8 cellular contexts compared by ENCODE assay signal in genomic region chrX:54044877-54045328, GRCh38. TPM values are rescaled to one million over a fixed set of nuclear protein-coding genes. Genes with fewer than 3 reads are reported as not detected.
DNase-seq lines count a peak whose midpoint lies in the region; ATAC-seq, FAIRE-seq and TF ChIP-seq lines count a peak whose summit lies in the region.

No MANE protein-coding gene starts in this region.

- peak overlapping the region; percentile 60 for H3K4me3 ChIP-seq in A673 (ENCODE audit: low read depth, low read length, poor library complexity, severe bottlenecking)
- peak overlapping the region; percentile 71 for H3K4me3 ChIP-seq in WI38 (ENCODE audit: low read depth, low read length)
- peak overlapping the region; percentile 47 to 88 (median 76) for H3K4me3 ChIP-seq in heart right ventricle
- H3K4me3 ChIP-seq in skeletal muscle tissue (ENCODE audit: low read length in 3 of 3), result peak overlapping the region; percentile 56 to 79 (median 70)

- no peaks in the 10 kb centered on the region for H3K27me3 ChIP-seq in A673 (replicated peaks; ENCODE audit: insufficient read depth, low read depth, low read length, poor library complexity)
- H3K27me3 ChIP-seq in heart right ventricle, result no peaks in the 10 kb centered on the region
- H3K27me3 ChIP-seq in skeletal muscle tissue (ENCODE audit: control insufficient read depth in 3 of 3, insufficient read depth in 3 of 3, low read length in 3 of 3), result no peaks in the 10 kb centered on the region

- intact Hi-C loops in A673 (cut with micrococcal nuclease; ENCODE audit: unreplicated experiment), result loop anchor here (5.0 kb wide), 1 partner anchor 397 kb away; the partner anchor contains the start of gene TSR2
- intact Hi-C loops in heart right ventricle (cut with DNase I), result loop anchor here in 6 of 10 donors (2.0 to 10.0 kb wide), 7 partner anchors 130 to 760 kb away; partner anchors contain the start of genes FAM120C (in 3 of the 6), GNL3L (in 1 of the 6), HUWE1 (in 1 of the 6) and MAGED2 (in 1 of the 6)

- H3K9ac ChIP-seq in skeletal muscle tissue (ENCODE audit: low read depth in 1 of 3, low read length in 3 of 3), result peak overlapping the region; percentile 71 to 87 (median 85)

- H3K9me3 ChIP-seq in A673 (ENCODE audit: low read depth, low read length, poor library complexity, severe bottlenecking) (no peaks in the 10 kb centered on the region), heart right ventricle (no peaks in the 10 kb centered on the region), skeletal muscle tissue (ENCODE audit: control insufficient read depth in 3 of 3, low read length in 3 of 3) (no peaks in the 10 kb centered on the region)

- H3K4me1 ChIP-seq in A673 (ENCODE audit: insufficient read depth, low read length, poor library complexity, severe bottlenecking), result no peaks in the 10 kb centered on the region
- peaks cover 0 to 8% (median 0%) of the 10 kb centered on the region in 9 donors for H3K4me1 ChIP-seq in heart right ventricle
- peaks cover 2 to 8% (median 4%) of the 10 kb centered on the region in 3 donors for H3K4me1 ChIP-seq in skeletal muscle tissue (ENCODE audit: control insufficient read depth in 3 of 3, insufficient read depth in 3 of 3, low read length in 3 of 3)

- WGBS in heart right ventricle, 2 donors, result 6 to 9% methylated on average over 9 to 10 of the region's 10 CpGs

- CTCF ChIA-PET in A673 (lab: Charles Lee), result no interaction called here

- BruUV-seq in A673 (replicated peaks; lab: Mats Ljungman, UMichigan), result TSS peak; percentile 90

- no peak for FAIRE-seq in D721Med (lab: Jason Lieb, UNC)

- ATAC-seq in GM19438 (IDR thresholded peaks at IDR 0.05; ENCODE audit: low read depth, unreplicated experiment) (peak; percentile 9), heart right ventricle (peak in 5 of 8 donors; percentile 1 to 15 (median 15))

- DNase-seq in A673 (ENCODE audit: low spot score) (no peak), heart right ventricle (no peak), GM19238 (ENCODE audit: insufficient read length, low spot score) (no peak), D721Med (ENCODE audit: insufficient read length, low spot score) (no peak)
- DNase-seq in effector CD4-positive, alpha-beta T cell, result no peak

- TF ChIP-seq CTCF in A673 (conservative IDR thresholded peaks at IDR 0.05; ENCODE audit: low read depth, low read length) (no peak), WI38 (IDR thresholded peaks at IDR 0.05; ENCODE audit: low read depth, low read length) (no peak), heart right ventricle (IDR thresholded peaks at IDR 0.05) (no peak), D721Med (IDR thresholded peaks at IDR 0.05; ENCODE audit: insufficient read depth, missing control alignments) (no peak)

- H3K36me3 ChIP-seq in A673 (ENCODE audit: insufficient read depth, low read length, poor library complexity, severe bottlenecking) (peaks cover 3% of the 10 kb centered on the region), heart right ventricle (peaks cover 0 to 27% (median 5%) of the 10 kb centered on the region in 9 donors), skeletal muscle tissue (ENCODE audit: control insufficient read depth in 3 of 3, insufficient read depth in 3 of 3, low read length in 3 of 3) (peaks cover 3 to 10% (median 7%) of the 10 kb centered on the region in 3 donors)

- POLR2A ChIA-PET in A673 (lab: Charles Lee; ENCODE audit: low non-redundant PET), result no interaction called here

- H3K27ac ChIP-seq in A673 (ENCODE audit: low read depth, low read length, poor library complexity, severe bottlenecking) (peak overlapping the region; percentile 92), heart right ventricle (peak overlapping the region; percentile 85 to 98 (median 96)), skeletal muscle tissue (ENCODE audit: low read depth, low read length) (peak overlapping the region; percentile 96)

RNA-seq across cellular contexts. Expression of gene PHF8, which starts 0.6 kb away (rescaled TPM):
- 30.7 and 31.0 TPM in 2 replicates for total RNA-seq in A673 (2021)
- total RNA-seq in heart right ventricle, result 10 to 100 TPM in 9 of 10 donors, 1 to 10 TPM in 1; 9.3 to 12.9 (median 11.3) TPM
- polyA plus RNA-seq in heart right ventricle, result 1 to 10 TPM; 4.0 to 9.7 TPM
- total RNA-seq in skeletal muscle tissue, result 14.6 TPM
